In the genomic region with DNA sequence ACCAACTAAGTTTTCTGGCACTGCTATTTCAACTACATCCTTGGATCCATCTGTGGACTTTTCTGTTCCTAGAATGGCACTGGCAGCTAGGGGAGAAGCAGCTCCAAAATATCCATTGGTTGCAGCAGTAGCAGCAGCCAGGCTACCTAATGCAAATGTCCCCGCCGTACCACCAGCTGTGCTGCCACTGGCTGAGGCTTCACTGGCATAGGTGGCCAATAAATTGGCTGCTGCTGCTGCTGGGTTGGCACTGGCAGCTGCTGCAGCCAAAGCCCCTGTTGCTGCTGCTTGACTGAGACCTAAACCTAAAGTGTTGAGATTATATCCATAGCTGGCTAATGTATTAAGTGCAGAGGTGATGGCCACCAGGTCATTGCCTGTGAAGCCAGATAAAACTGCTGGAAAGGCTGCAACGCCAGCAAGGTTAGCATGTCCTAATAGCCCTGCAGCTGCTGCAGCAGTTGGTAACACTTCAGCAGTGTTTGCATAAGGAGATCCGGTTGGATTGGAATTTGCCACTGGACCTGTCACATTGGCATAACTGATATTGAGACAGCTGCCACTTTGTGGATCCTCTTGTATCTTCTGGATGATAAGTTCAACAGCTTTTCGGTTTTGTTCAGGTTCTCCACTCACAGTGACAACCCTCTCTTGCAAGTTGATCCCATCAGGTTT, we compare ENCODE assay signal across 1 cellular context.
TF ChIP-seq lines count a peak whose summit lies in the region.

No MANE protein-coding gene starts in this region.

TF ChIP-seq in GM23338, 12 proteins besides CTCF, POLR2A, EP300 and RAD21 (continued from another document):
- TF ChIP-seq, protein P1, sequence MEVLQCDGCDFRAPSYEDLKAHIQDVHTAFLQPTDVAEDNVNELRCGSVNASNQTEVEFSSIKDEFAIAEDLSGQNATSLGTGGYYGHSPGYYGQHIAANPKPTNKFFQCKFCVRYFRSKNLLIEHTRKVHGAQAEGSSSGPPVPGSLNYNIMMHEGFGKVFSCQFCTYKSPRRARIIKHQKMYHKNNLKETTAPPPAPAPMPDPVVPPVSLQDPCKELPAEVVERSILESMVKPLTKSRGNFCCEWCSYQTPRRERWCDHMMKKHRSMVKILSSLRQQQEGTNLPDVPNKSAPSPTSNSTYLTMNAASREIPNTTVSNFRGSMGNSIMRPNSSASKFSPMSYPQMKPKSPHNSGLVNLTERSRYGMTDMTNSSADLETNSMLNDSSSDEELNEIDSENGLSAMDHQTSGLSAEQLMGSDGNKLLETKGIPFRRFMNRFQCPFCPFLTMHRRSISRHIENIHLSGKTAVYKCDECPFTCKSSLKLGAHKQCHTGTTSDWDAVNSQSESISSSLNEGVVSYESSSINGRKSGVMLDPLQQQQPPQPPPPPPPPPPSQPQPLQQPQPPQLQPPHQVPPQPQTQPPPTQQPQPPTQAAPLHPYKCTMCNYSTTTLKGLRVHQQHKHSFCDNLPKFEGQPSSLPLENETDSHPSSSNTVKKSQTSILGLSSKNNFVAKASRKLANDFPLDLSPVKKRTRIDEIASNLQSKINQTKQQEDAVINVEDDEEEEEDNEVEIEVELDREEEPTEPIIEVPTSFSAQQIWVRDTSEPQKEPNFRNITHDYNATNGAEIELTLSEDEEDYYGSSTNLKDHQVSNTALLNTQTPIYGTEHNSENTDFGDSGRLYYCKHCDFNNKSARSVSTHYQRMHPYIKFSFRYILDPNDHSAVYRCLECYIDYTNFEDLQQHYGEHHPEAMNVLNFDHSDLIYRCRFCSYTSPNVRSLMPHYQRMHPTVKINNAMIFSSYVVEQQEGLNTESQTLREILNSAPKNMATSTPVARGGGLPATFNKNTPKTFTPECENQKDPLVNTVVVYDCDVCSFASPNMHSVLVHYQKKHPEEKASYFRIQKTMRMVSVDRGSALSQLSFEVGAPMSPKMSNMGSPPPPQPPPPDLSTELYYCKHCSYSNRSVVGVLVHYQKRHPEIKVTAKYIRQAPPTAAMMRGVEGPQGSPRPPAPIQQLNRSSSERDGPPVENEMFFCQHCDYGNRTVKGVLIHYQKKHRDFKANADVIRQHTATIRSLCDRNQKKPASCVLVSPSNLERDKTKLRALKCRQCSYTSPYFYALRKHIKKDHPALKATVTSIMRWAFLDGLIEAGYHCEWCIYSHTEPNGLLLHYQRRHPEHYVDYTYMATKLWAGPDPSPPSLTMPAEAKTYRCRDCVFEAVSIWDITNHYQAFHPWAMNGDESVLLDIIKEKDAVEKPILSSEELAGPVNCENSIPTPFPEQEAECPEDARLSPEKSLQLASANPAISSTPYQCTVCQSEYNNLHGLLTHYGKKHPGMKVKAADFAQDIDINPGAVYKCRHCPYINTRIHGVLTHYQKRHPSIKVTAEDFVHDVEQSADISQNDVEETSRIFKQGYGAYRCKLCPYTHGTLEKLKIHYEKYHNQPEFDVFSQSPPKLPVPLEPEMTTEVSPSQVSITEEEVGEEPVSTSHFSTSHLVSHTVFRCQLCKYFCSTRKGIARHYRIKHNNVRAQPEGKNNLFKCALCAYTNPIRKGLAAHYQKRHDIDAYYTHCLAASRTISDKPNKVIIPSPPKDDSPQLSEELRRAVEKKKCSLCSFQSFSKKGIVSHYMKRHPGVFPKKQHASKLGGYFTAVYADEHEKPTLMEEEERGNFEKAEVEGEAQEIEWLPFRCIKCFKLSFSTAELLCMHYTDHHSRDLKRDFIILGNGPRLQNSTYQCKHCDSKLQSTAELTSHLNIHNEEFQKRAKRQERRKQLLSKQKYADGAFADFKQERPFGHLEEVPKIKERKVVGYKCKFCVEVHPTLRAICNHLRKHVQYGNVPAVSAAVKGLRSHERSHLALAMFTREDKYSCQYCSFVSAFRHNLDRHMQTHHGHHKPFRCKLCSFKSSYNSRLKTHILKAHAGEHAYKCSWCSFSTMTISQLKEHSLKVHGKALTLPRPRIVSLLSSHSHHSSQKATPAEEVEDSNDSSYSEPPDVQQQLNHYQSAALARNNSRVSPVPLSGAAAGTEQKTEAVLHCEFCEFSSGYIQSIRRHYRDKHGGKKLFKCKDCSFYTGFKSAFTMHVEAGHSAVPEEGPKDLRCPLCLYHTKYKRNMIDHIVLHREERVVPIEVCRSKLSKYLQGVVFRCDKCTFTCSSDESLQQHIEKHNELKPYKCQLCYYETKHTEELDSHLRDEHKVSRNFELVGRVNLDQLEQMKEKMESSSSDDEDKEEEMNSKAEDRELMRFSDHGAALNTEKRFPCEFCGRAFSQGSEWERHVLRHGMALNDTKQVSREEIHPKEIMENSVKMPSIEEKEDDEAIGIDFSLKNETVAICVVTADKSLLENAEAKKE (CRISPR knock-in tag; IDR thresholded peaks at IDR 0.05), result no peak
- no peak for TF ChIP-seq NANOG (IDR thresholded peaks at IDR 0.05; ENCODE audit: borderline replicate concordance)
- TF ChIP-seq, protein P2, sequence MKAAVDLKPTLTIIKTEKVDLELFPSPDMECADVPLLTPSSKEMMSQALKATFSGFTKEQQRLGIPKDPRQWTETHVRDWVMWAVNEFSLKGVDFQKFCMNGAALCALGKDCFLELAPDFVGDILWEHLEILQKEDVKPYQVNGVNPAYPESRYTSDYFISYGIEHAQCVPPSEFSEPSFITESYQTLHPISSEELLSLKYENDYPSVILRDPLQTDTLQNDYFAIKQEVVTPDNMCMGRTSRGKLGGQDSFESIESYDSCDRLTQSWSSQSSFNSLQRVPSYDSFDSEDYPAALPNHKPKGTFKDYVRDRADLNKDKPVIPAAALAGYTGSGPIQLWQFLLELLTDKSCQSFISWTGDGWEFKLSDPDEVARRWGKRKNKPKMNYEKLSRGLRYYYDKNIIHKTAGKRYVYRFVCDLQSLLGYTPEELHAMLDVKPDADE (IDR thresholded peaks at IDR 0.05), result no peak
- no peak for TF ChIP-seq ZNF114 (CRISPR knock-in tag; IDR thresholded peaks at IDR 0.05)
- no peak for TF ChIP-seq JUNB (IDR thresholded peaks at IDR 0.05; ENCODE audit: unreplicated experiment)
- TF ChIP-seq, protein P3, sequence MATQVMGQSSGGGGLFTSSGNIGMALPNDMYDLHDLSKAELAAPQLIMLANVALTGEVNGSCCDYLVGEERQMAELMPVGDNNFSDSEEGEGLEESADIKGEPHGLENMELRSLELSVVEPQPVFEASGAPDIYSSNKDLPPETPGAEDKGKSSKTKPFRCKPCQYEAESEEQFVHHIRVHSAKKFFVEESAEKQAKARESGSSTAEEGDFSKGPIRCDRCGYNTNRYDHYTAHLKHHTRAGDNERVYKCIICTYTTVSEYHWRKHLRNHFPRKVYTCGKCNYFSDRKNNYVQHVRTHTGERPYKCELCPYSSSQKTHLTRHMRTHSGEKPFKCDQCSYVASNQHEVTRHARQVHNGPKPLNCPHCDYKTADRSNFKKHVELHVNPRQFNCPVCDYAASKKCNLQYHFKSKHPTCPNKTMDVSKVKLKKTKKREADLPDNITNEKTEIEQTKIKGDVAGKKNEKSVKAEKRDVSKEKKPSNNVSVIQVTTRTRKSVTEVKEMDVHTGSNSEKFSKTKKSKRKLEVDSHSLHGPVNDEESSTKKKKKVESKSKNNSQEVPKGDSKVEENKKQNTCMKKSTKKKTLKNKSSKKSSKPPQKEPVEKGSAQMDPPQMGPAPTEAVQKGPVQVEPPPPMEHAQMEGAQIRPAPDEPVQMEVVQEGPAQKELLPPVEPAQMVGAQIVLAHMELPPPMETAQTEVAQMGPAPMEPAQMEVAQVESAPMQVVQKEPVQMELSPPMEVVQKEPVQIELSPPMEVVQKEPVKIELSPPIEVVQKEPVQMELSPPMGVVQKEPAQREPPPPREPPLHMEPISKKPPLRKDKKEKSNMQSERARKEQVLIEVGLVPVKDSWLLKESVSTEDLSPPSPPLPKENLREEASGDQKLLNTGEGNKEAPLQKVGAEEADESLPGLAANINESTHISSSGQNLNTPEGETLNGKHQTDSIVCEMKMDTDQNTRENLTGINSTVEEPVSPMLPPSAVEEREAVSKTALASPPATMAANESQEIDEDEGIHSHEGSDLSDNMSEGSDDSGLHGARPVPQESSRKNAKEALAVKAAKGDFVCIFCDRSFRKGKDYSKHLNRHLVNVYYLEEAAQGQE (IDR thresholded peaks at IDR 0.05; ENCODE audit: unreplicated experiment), result no peak
